15 cellular contexts compared by ENCODE assay signal in the genomic region with DNA sequence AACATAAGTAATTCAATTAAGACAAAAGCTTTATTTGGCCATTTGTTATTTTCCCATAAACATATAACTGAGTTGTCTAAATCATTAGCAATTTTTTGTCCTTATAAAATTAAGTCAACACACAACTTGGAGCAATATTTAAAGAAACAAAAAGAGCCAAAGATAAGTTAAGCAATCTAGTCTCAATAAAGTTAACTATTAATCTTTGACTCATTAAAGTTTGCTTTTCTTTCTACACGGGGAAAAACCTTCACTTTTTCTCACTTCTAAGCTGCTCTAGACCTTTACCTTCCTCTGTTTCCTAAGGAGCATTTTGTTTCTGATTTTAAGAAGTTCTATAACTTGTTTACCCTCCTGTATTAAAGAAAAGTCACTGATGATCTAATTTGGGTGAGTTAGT.
A peak's percentile ranks its signal among the peaks of the same experiment; 100 is the strongest.
DNase-seq lines count a peak whose midpoint lies in the region; ATAC-seq, FAIRE-seq and TF ChIP-seq lines count a peak whose summit lies in the region.
"Had no signal": no experiment of that assay in that cellular context is flagged by ENCODE, and none has a peak within 500 bp of the region (broad histone marks: within the 10 kb centered on the region; RNA-seq: fewer than 3 reads in every experiment).

No MANE protein-coding gene starts in this region.

- ATAC-seq in HepG2 (no peak), body of pancreas (peak; percentile 27)

- BruUV-seq in HepG2 (replicated peaks; lab: Mats Ljungman, UMichigan) = no TSS peak

- no peaks in the 10 kb centered on the region for H3K79me2 ChIP-seq in HepG2 (ENCODE audit: insufficient read depth, low read length)

- in situ Hi-C loops in HepG2 (cut with HindIII; ENCODE audit: extremely low pct_ligation_motif_present, low pct_unique_long_range_greater_than_20kb) = no loop called here

- no peak overlapping the region for H2AFZ ChIP-seq in HepG2 (ENCODE audit: low read length)

- TF ChIP-seq EP300 in HepG2 (IDR thresholded peaks at IDR 0.05; ENCODE audit: low read depth in 2 of 2, low read length in 2 of 2) (no peak), HepG2 (CRISPR knock-in tag; IDR thresholded peaks at IDR 0.05; ENCODE audit: borderline replicate concordance) (no peak)

- DNase-seq in HepG2 (ENCODE audit: low spot score) (no peak), body of pancreas (no peak), kidney tubule cell (ENCODE audit: low spot score) (peak; percentile 12), renal cortical epithelial cell (ENCODE audit: low read depth) (peak; percentile 47), NCI-H2196 treated with DMSO at 0.1 percent for 48 hours (lab: John Stamatoyannopoulos, UW; ENCODE audit: unreplicated experiment) (no peak), globus pallidus (ENCODE audit: low spot score) (no peak), D721Med (ENCODE audit: insufficient read length, low spot score) (no peak)
- DNase-seq: 8988T; CD4-positive, CD25-positive, alpha-beta regulatory T cell; DMS153; DND-41; GDM1 had no signal

- H3K27ac ChIP-seq in liver (ENCODE audit: low read depth in 1 of 2, low read length in 2 of 2) = no peak overlapping the region
- no peak overlapping the region for H3K27ac ChIP-seq in HepG2 (ENCODE audit: extremely low read length, insufficient read depth, low read length)
- no peak overlapping the region for H3K27ac ChIP-seq in body of pancreas
- H3K27ac ChIP-seq: BLaER1 treated with 17β-estradiol and CSF1 and Interleukin-3, amounts not matched to agents 10 nM and 100 nM had no signal

- WGBS in liver = 25% methylated on average over 1 of the region's 1 CpG
- WGBS in HepG2 (ENCODE audit: low lambda C conversion rate) = 0% methylated on average over 1 of the region's 1 CpG
- WGBS in body of pancreas, 2 donors = 9 to 11% methylated on average over 1 of the region's 1 CpG

- no peaks in the 10 kb centered on the region for H3K36me3 ChIP-seq in liver (ENCODE audit: control insufficient read depth in 4 of 4, insufficient read depth in 3 of 4, low read depth in 1 of 4, low read length in 3 of 4)
- H3K36me3 ChIP-seq in HepG2 (replicated peaks in 1 of 2; ENCODE audit: control insufficient read depth in 1 of 2, insufficient read depth in 2 of 2, low read length in 2 of 2) = no peaks in the 10 kb centered on the region
- H3K36me3 ChIP-seq in body of pancreas (replicated peaks in 1 of 2; ENCODE audit: insufficient read depth in 1 of 2, low read depth in 2 of 2) = no peaks in the 10 kb centered on the region
- H3K36me3 ChIP-seq: BLaER1 treated with 17β-estradiol and CSF1 and Interleukin-3, amounts not matched to agents 10 nM and 100 nM had no signal

- POLR2A ChIA-PET in HepG2 (lab: Yijun Ruan, JAX) = no interaction called here

- TF ChIP-seq RAD21 in liver (IDR thresholded peaks at IDR 0.05) (no peak), HepG2 (CRISPR knock-in tag; IDR thresholded peaks at IDR 0.05) (no peak)

- H3K9ac ChIP-seq in liver (ENCODE audit: low read depth in 1 of 2, low read length in 2 of 2) (peak overlapping the region in 1 of 2 donors; percentile 19), HepG2 (ENCODE audit: insufficient read depth, low read depth, low read length) (no peak overlapping the region)
- H3K9ac ChIP-seq: BLaER1 treated with 17β-estradiol and CSF1 and Interleukin-3, amounts not matched to agents 10 nM and 100 nM had no signal

- no peak for TF ChIP-seq POLR2A in HepG2 (IDR thresholded peaks at IDR 0.05; ENCODE audit: insufficient read depth in 1 of 2, low read depth in 2 of 2, low read length in 2 of 2)
- TF ChIP-seq POLR2A in body of pancreas (IDR thresholded peaks at IDR 0.05) = no peak

- FAIRE-seq in HepG2 (lab: Jason Lieb, UNC) (no peak), D721Med (lab: Jason Lieb, UNC) (no peak)
- FAIRE-seq: GM12892 had no signal

- CTCF ChIA-PET in HepG2 (lab: Yijun Ruan, JAX; ENCODE audit: low intra/inter-chr PET ratio, low total read pairs) = no interaction called here

- TF ChIP-seq CTCF in liver (IDR thresholded peaks at IDR 0.05; ENCODE audit: low read depth, low read length, missing input control) = no peak
- TF ChIP-seq CTCF in HepG2 (CRISPR knock-in tag; IDR thresholded peaks at IDR 0.05) = no peak
- no peak for TF ChIP-seq CTCF in body of pancreas (IDR thresholded peaks at IDR 0.05)
- no peak for TF ChIP-seq CTCF in D721Med (IDR thresholded peaks at IDR 0.05; ENCODE audit: insufficient read depth, missing control alignments)

- no peak overlapping the region for H3K4me2 ChIP-seq in HepG2 (ENCODE audit: low read depth, low read length)
- H3K4me2 ChIP-seq: BLaER1 treated with 17β-estradiol and CSF1 and Interleukin-3, amounts not matched to agents 10 nM and 100 nM had no signal

- intact Hi-C loops in HepG2 (cut with micrococcal nuclease; ENCODE audit: unreplicated experiment) (no loop called here), body of pancreas (cut with DNase I) (no loop called here)

- H4K20me1 ChIP-seq in HepG2 (ENCODE audit: insufficient read depth, low read length) = no peaks in the 10 kb centered on the region
- H4K20me1 ChIP-seq: BLaER1 treated with 17β-estradiol and CSF1 and Interleukin-3, amounts not matched to agents 10 nM and 100 nM had no signal

- H3K9me3 ChIP-seq in liver (ENCODE audit: control insufficient read depth in 4 of 4, low read length in 3 of 4) = no peaks in the 10 kb centered on the region
- peaks cover 69% of the 10 kb centered on the region for H3K9me3 ChIP-seq in HepG2 (ENCODE audit: low read length)
- H3K9me3 ChIP-seq in body of pancreas = peaks cover 0 to 1% (median 0%) of the 10 kb centered on the region in 3 donors
- H3K9me3 ChIP-seq: BLaER1 treated with 17β-estradiol and CSF1 and Interleukin-3, amounts not matched to agents 10 nM and 100 nM had no signal

- H3K4me1 ChIP-seq in liver (ENCODE audit: control insufficient read depth in 4 of 4, insufficient read depth in 4 of 4, low read length in 3 of 4) (peaks cover 0 to 5% (median 3%) of the 10 kb centered on the region in 4 donors), HepG2 (ENCODE audit: insufficient read depth, low read length) (no peaks in the 10 kb centered on the region), body of pancreas (peaks cover 12% of the 10 kb centered on the region)
- H3K4me1 ChIP-seq: BLaER1 treated with 17β-estradiol and CSF1 and Interleukin-3, amounts not matched to agents 10 nM and 100 nM had no signal

- H3K27me3 ChIP-seq in liver (ENCODE audit: control insufficient read depth in 4 of 4, insufficient read depth in 4 of 4, low read length in 3 of 4) (no peaks in the 10 kb centered on the region), HepG2 (ENCODE audit: control insufficient read depth in 1 of 2, insufficient read depth in 2 of 2, low read length in 2 of 2) (no peaks in the 10 kb centered on the region), body of pancreas (no peaks in the 10 kb centered on the region)
- H3K27me3 ChIP-seq: BLaER1 treated with 17β-estradiol and CSF1 and Interleukin-3, amounts not matched to agents 10 nM and 100 nM had no signal

- H3K4me3 ChIP-seq in liver (ENCODE audit: low read depth in 1 of 3, low read length in 3 of 3) (no peak overlapping the region), HepG2 (replicated peaks in 1 of 3; ENCODE audit: insufficient read depth in 1 of 3, low read depth in 2 of 3, low read length in 3 of 3) (no peak overlapping the region), body of pancreas (no peak overlapping the region)
- H3K4me3 ChIP-seq: BLaER1 treated with 17β-estradiol and CSF1 and Interleukin-3, amounts not matched to agents 10 nM and 100 nM had no signal

TF ChIP-seq in liver, 16 proteins besides CTCF, POLR2A, EP300 and RAD21 (continues in another document):
- peak in 1 of 2 donors; percentile 22 for TF ChIP-seq JUND (IDR thresholded peaks at IDR 0.05)
- no peak for TF ChIP-seq TAF1 (conservative IDR thresholded peaks at IDR 0.05)
- TF ChIP-seq, protein P1, sequence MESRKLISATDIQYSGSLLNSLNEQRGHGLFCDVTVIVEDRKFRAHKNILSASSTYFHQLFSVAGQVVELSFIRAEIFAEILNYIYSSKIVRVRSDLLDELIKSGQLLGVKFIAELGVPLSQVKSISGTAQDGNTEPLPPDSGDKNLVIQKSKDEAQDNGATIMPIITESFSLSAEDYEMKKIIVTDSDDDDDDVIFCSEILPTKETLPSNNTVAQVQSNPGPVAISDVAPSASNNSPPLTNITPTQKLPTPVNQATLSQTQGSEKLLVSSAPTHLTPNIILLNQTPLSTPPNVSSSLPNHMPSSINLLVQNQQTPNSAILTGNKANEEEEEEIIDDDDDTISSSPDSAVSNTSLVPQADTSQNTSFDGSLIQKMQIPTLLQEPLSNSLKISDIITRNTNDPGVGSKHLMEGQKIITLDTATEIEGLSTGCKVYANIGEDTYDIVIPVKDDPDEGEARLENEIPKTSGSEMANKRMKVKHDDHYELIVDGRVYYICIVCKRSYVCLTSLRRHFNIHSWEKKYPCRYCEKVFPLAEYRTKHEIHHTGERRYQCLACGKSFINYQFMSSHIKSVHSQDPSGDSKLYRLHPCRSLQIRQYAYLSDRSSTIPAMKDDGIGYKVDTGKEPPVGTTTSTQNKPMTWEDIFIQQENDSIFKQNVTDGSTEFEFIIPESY (IDR thresholded peaks at IDR 0.05) = no peak
- TF ChIP-seq HNF4A (conservative IDR thresholded peaks at IDR 0.05) = peak; percentile 24 to 26

TF ChIP-seq in HepG2, 621 proteins besides CTCF, POLR2A, EP300 and RAD21:
- TF ChIP-seq SPEN (CRISPR knock-in tag; IDR thresholded peaks at IDR 0.05; ENCODE audit: low read depth) (no peak), AHR (CRISPR knock-in tag; IDR thresholded peaks at IDR 0.05) (no peak), EZH2 (conservative IDR thresholded peaks at IDR 0.05; ENCODE audit: low read depth, low read length) (no peak), CBX5 (CRISPR knock-in tag; IDR thresholded peaks at IDR 0.05; ENCODE audit: borderline replicate concordance) (no peak), ZFP36L2 (CRISPR knock-in tag; IDR thresholded peaks at IDR 0.05) (no peak), RNF2 (conservative IDR thresholded peaks at IDR 0.05; ENCODE audit: low read depth) (no peak)

Comparison
In these comparisons a context has a peak if more than half of its experiments do, and no peak if none do; other contexts are left out.
1. DNase-seq: peak in kidney tubule cell (single experiment) and renal cortical epithelial cell (single experiment); none in HepG2 (single experiment), body of pancreas (0 of 4), NCI-H2196 treated with DMSO at 0.1 percent for 48 hours (single experiment), globus pallidus (single experiment) and D721Med (single experiment).